In the genomic region with DNA sequence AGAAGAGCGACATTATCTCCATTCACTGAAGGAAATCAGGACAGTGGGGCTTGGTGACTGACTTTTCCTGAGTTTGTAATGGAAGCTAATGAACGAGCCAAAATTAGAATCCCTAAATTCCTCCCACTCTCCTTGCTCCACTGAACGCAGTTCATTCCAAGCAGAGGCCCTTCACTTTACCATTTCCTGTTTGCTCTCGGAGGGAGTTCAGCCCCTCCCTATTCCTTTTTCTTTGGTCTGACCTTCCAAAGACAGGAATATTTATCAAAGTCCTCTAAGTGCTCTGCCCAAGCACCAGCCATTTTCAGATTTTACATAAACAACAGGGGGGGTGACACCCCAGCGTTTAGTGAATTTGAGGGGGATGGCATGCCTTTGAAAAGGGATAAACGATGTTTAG, we compare ENCODE assay signal across 21 cellular contexts. TPM values are rescaled to one million over a fixed set of nuclear protein-coding genes. Genes with fewer than 3 reads are reported as not detected.
DNase-seq lines count a peak whose midpoint lies in the region; ATAC-seq and TF ChIP-seq lines count a peak whose summit lies in the region.
"Had no signal": no experiment of that assay in that cellular context is flagged by ENCODE, and none has a peak within 500 bp of the region (broad histone marks: within the 10 kb centered on the region; RNA-seq: fewer than 3 reads in every experiment).

No MANE protein-coding gene starts in this region.

- H3K36me3 Mint-ChIP-seq in neural progenitor cell = no peaks in the 10 kb centered on the region
- H3K36me3 Mint-ChIP-seq: naive B cell had no signal

- H3K27me3 Mint-ChIP-seq in neural progenitor cell (ENCODE audit: insufficient read depth, low read depth) = peaks cover 69% of the 10 kb centered on the region

- in situ Hi-C loops in gastrocnemius medialis (cut with MboI; ENCODE audit: low sequenced_read_pairs in 4 of 4) = loop anchor here in 1 of 4 donors (25.0 kb wide), 1 partner anchor 275 kb away; a partner anchor contains a TSS

- H4K20me1 ChIP-seq in neural progenitor cell (ENCODE audit: low read depth) = peaks cover under 1% of the 10 kb centered on the region

- intact Hi-C loops in gastrocnemius medialis (cut with DNase I; ENCODE audit: low total_unique reads) = no loop called here

- no peaks in the 10 kb centered on the region for H3K79me2 ChIP-seq in neural progenitor cell (ENCODE audit: low read depth)

- H3K9ac ChIP-seq in iPS-18a (ENCODE audit: low read length) (no peak overlapping the region), neural progenitor cell (no peak overlapping the region)

- H3K4me1 Mint-ChIP-seq in neural progenitor cell = peaks cover 25% of the 10 kb centered on the region
- H3K4me1 Mint-ChIP-seq: naive B cell had no signal

- H3K4me3 Mint-ChIP-seq in neural progenitor cell = no peak overlapping the region
- H3K4me3 Mint-ChIP-seq: naive B cell had no signal

- DNase-seq in H4 (ENCODE audit: low spot score) (peak; percentile 20), NCI-H69 (lab: John Stamatoyannopoulos, UW) (peak; percentile 46), neural progenitor cell (ENCODE audit: low spot score) (no peak), gastrocnemius medialis (no peak), NCI-H82 (lab: John Stamatoyannopoulos, UW) (no peak)
- DNase-seq: activated naive CD4-positive, alpha-beta T cell; body of pancreas; effector CD4-positive, alpha-beta T cell; foreskin keratinocyte; naive B cell; NCI-H1048; NCI-H510A; retina; stimulated activated CD4-positive, alpha-beta T cell treated with anti-CD3 and anti-CD28 coated beads, Interleukin-4, amount 100 ng/mL, for 24 hours had no signal

- H3K9me3 Mint-ChIP-seq in neural progenitor cell = no peaks in the 10 kb centered on the region

- H3K9me3 ChIP-seq in iPS-18a (ENCODE audit: control insufficient read depth, low read depth, low read length) = no peaks in the 10 kb centered on the region
- no peaks in the 10 kb centered on the region for H3K9me3 ChIP-seq in neural progenitor cell (ENCODE audit: low read depth)
- no peaks in the 10 kb centered on the region for H3K9me3 ChIP-seq in gastrocnemius medialis
- H3K9me3 ChIP-seq: body of pancreas, tibial nerve had no signal

- H3K27ac ChIP-seq in iPS-18a (ENCODE audit: low read length) (peak overlapping the region; percentile 7), neural progenitor cell (no peak overlapping the region), gastrocnemius medialis (peak overlapping the region in 1 of 4 donors; percentile 46)
- H3K27ac ChIP-seq: body of pancreas, C4-2B, foreskin keratinocyte, VCaP had no signal

- H3K27me3 ChIP-seq in iPS-18a (ENCODE audit: control insufficient read depth, insufficient read depth, low read length) = peaks cover 11% of the 10 kb centered on the region
- H3K27me3 ChIP-seq in neural progenitor cell = no peaks in the 10 kb centered on the region
- no peaks in the 10 kb centered on the region for H3K27me3 ChIP-seq in gastrocnemius medialis
- H3K27me3 ChIP-seq: body of pancreas, tibial nerve had no signal

- peak overlapping the region; percentile 82 for H2AFZ ChIP-seq in neural progenitor cell (replicated peaks)

- H3K4me1 ChIP-seq in iPS-18a (ENCODE audit: control insufficient read depth, low read depth, low read length) (peaks cover 24% of the 10 kb centered on the region), neural progenitor cell (peaks cover 25% of the 10 kb centered on the region), gastrocnemius medialis (no peaks in the 10 kb centered on the region)
- H3K4me1 ChIP-seq: body of pancreas, foreskin keratinocyte had no signal

- H3K4me2 ChIP-seq in neural progenitor cell = peak overlapping the region; percentile 60

- H3K4me3 ChIP-seq in iPS-18a (ENCODE audit: low read length) (peak overlapping the region; percentile 3), neural progenitor cell (no peak overlapping the region), gastrocnemius medialis (no peak overlapping the region)
- H3K4me3 ChIP-seq: body of pancreas, GM12878, tibial nerve had no signal

- no peak overlapping the region for H3K27ac Mint-ChIP-seq in neural progenitor cell
- H3K27ac Mint-ChIP-seq: naive B cell had no signal

- no peak for TF ChIP-seq CTCF in neural progenitor cell (IDR thresholded peaks at IDR 0.05)
- TF ChIP-seq CTCF in gastrocnemius medialis (IDR thresholded peaks at IDR 0.05 in 4 of 5, conservative IDR thresholded peaks at IDR 0.05 in 1 of 5) = no peak

- H3F3A ChIP-seq in neural progenitor cell (ENCODE audit: low read depth) = peaks cover 6% of the 10 kb centered on the region

- no peak for TF ChIP-seq POLR2A in gastrocnemius medialis (IDR thresholded peaks at IDR 0.05)

- no peaks in the 10 kb centered on the region for H3K36me3 ChIP-seq in iPS-18a (ENCODE audit: control insufficient read depth, low read depth, low read length)
- no peaks in the 10 kb centered on the region for H3K36me3 ChIP-seq in neural progenitor cell
- H3K36me3 ChIP-seq in gastrocnemius medialis = no peaks in the 10 kb centered on the region
- H3K36me3 ChIP-seq: tibial nerve had no signal

- no peak for ATAC-seq in HG03469 (IDR thresholded peaks at IDR 0.05; ENCODE audit: unreplicated experiment)
- no peak for ATAC-seq in gastrocnemius medialis
- no peak for ATAC-seq in HG03442 (IDR thresholded peaks at IDR 0.05; ENCODE audit: unreplicated experiment)
- ATAC-seq: body of pancreas, foreskin keratinocyte, GM12878 had no signal

RNA-seq across cellular contexts. Expression of a gene that starts 24.0 kb away (rescaled TPM):
- total RNA-seq in H4 (2014; rRNA removed; shearing (Covaris generic)) = 15.7 and 16.1 TPM in 2 replicates
- total RNA-seq in neural progenitor cell (ENCODE audit: low replicate concordance) (65.1 and 65.3 TPM in 2 replicates), gastrocnemius medialis (10 to 100 TPM; 21.1 to 54.2 (median 30.6) TPM)

Comparison
In these comparisons a context has a peak if more than half of its experiments do, and no peak if none do; other contexts are left out.
1. DNase-seq: peak in H4 (single experiment) and NCI-H69 (single experiment); none in neural progenitor cell (single experiment), gastrocnemius medialis (0 of 2) and NCI-H82 (single experiment).